ENCODE assay signal across 12 cellular contexts in the genomic region with DNA sequence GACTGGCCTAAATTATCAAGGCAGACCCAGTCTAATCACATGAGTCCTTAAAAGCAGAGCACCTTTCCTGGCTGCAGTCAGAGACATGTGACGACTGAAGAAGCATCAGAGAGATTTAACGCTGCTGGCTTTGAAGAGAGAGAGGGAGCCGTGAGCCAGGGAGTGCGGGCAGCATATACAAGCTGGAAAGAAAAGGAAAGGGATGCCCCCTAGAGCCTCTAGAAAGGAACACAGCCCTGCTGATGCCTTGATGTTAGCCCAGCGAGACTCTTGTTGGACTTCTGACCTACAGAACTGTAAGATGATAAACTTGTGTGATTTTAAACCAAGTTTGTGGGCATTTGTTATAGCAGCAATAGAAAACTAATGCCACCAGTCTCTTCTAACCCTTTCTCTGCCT. TPM values are rescaled to one million over a fixed set of nuclear protein-coding genes. Genes with fewer than 3 reads are reported as not detected.
DNase-seq lines count a peak whose midpoint lies in the region; ATAC-seq and TF ChIP-seq lines count a peak whose summit lies in the region.
"Had no signal": no experiment of that assay in that cellular context is flagged by ENCODE, and none has a peak within 500 bp of the region (broad histone marks: within the 10 kb centered on the region; RNA-seq: fewer than 3 reads in every experiment).

No MANE protein-coding gene starts in this region.

- H3K4me3 ChIP-seq in Caco-2 (ENCODE audit: low read depth, low read length) (no peak overlapping the region), H7 (ENCODE audit: insufficient read depth, low read depth, low read length) (no peak overlapping the region), hepatocyte (no peak overlapping the region)
- H3K4me3 ChIP-seq: skin epidermis had no signal

- no peaks in the 10 kb centered on the region for H3K27me3 ChIP-seq in Caco-2 (replicated peaks; ENCODE audit: control insufficient read depth, insufficient read depth, low read length)
- H3K27me3 ChIP-seq in H7 (ENCODE audit: control insufficient read depth, insufficient read depth, low read length): no peaks in the 10 kb centered on the region
- H3K27me3 ChIP-seq in hepatocyte: no peaks in the 10 kb centered on the region

- no peaks in the 10 kb centered on the region for H3K9me2 ChIP-seq in hepatocyte (replicated peaks; ENCODE audit: insufficient read depth)

- H3K4me3 Mint-ChIP-seq in Caco-2 (ENCODE audit: unreplicated experiment) (no peak overlapping the region), CD14-positive monocyte (no peak overlapping the region)
- H3K4me3 Mint-ChIP-seq: activated naive CD4-positive, alpha-beta T cell treated with anti-CD3 and anti-CD28 coated beads for 36 hours had no signal

- BruUV-seq in Caco-2 (replicated peaks; lab: Mats Ljungman, UMichigan): no TSS peak

- H3K36me3 ChIP-seq in Caco-2 (ENCODE audit: control insufficient read depth, insufficient read depth, low read length) (peaks cover 2% of the 10 kb centered on the region; the same call in 1 of the 2 replicates), H7 (replicated peaks; ENCODE audit: control insufficient read depth, insufficient read depth, low read length) (no peaks in the 10 kb centered on the region), hepatocyte (replicated peaks; ENCODE audit: insufficient read depth, low read depth) (no peaks in the 10 kb centered on the region)

- no peaks in the 10 kb centered on the region for H3K79me2 ChIP-seq in hepatocyte

- CTCF ChIA-PET in Caco-2 (lab: Charles Lee) (no interaction called here), RWPE1 (lab: Yijun Ruan, JAX) (no interaction called here)

- H3K9me3 ChIP-seq in Caco-2 (no peaks in the 10 kb centered on the region), hepatocyte (ENCODE audit: low read depth) (no peaks in the 10 kb centered on the region)

- H3K27me3 Mint-ChIP-seq in Caco-2 (ENCODE audit: insufficient read depth, unreplicated experiment) (no peaks in the 10 kb centered on the region), CD14-positive monocyte (ENCODE audit: low read depth in 3 of 3) (no peaks in the 10 kb centered on the region)

- WGBS in hepatocyte (ENCODE audit: low lambda C conversion rate, missing lambda C conversion rate): 85% methylated on average over 5 of the region's 5 CpGs

- TF ChIP-seq CTCF in Caco-2 (IDR thresholded peaks at IDR 0.05; ENCODE audit: insufficient read depth in 1 of 2, low read depth in 1 of 2, low read length in 1 of 2, severe bottlenecking in 1 of 2, unreplicated experiment in 1 of 2) (peak; percentile 13 to 18), RWPE1 (conservative IDR thresholded peaks at IDR 0.05; ENCODE audit: low read depth) (no peak), hepatocyte (IDR thresholded peaks at IDR 0.05; ENCODE audit: poor library complexity) (no peak), CD14-positive monocyte (IDR thresholded peaks at IDR 0.05) (no peak)

- H3K36me3 Mint-ChIP-seq in Caco-2 (ENCODE audit: insufficient read depth, unreplicated experiment) (peaks cover 19% of the 10 kb centered on the region), CD14-positive monocyte (peaks cover 63 to 85% of the 10 kb centered on the region in 2 donors)

- ATAC-seq in HG03097 (IDR thresholded peaks at IDR 0.05; ENCODE audit: low FRiP score, unreplicated experiment): no peak
- ATAC-seq in GM21529 (IDR thresholded peaks at IDR 0.05; ENCODE audit: unreplicated experiment): no peak
- no peak for ATAC-seq in GM19452 (IDR thresholded peaks at IDR 0.05; ENCODE audit: unreplicated experiment)
- ATAC-seq: stimulated activated naive CD8-positive, alpha-beta T cell treated with anti-CD3 and anti-CD28 coated beads, Interleukin-15, Interleukin-2, amounts not matched to agents 100 U/mL and 50 U/mL, for 24 hours had no signal

- intact Hi-C loops in Caco-2 (cut with micrococcal nuclease; ENCODE audit: unreplicated experiment): loop anchor here (1.0 kb wide), 1 partner anchor 246 kb away; no protein-coding TSS in a partner anchor
- intact Hi-C loops in CD14-positive monocyte (cut with micrococcal nuclease): no loop called here

- no peaks in the 10 kb centered on the region for H3K4me1 Mint-ChIP-seq in Caco-2 (ENCODE audit: low read depth, unreplicated experiment)
- no peaks in the 10 kb centered on the region for H3K4me1 Mint-ChIP-seq in CD14-positive monocyte

- no peaks in the 10 kb centered on the region for H3K4me1 ChIP-seq in Caco-2
- H3K4me1 ChIP-seq in hepatocyte (ENCODE audit: insufficient read depth): no peaks in the 10 kb centered on the region

- H3K9me3 Mint-ChIP-seq in Caco-2 (ENCODE audit: unreplicated experiment) (no peaks in the 10 kb centered on the region), CD14-positive monocyte (no peaks in the 10 kb centered on the region)
- H3K9me3 Mint-ChIP-seq: activated naive CD4-positive, alpha-beta T cell treated with anti-CD3 and anti-CD28 coated beads for 36 hours had no signal

- DNase-seq in Caco-2: peak in 1 of 2 experiments; percentile 25
- peak; percentile 28 for DNase-seq in H7
- peak; percentile 2 for DNase-seq in RWPE1 (ENCODE audit: low spot score)
- peak; percentile 12 for DNase-seq in hepatocyte (ENCODE audit: low spot score)
- DNase-seq in CD14-positive monocyte (ENCODE audit: low spot score): no peak
- DNase-seq: activated naive CD4-positive, alpha-beta T cell treated with anti-CD3 and anti-CD28 coated beads for 36 hours; mammary epithelial cell; stimulated activated naive CD8-positive, alpha-beta T cell treated with anti-CD3 and anti-CD28 coated beads, Interleukin-15, Interleukin-2, amounts not matched to agents 100 U/mL and 50 U/mL, for 24 hours had no signal

- POLR2A ChIA-PET in Caco-2 (lab: Charles Lee) (no interaction called here), RWPE1 (lab: Yijun Ruan, JAX; ENCODE audit: low non-redundant PET) (no interaction called here)

- H3K27ac ChIP-seq in RWPE1: no peak overlapping the region
- no peak overlapping the region for H3K27ac ChIP-seq in hepatocyte
- H3K27ac ChIP-seq: skin epidermis had no signal

- H4K20me1 ChIP-seq in hepatocyte (ENCODE audit: insufficient read depth, poor library complexity, severe bottlenecking): no peaks in the 10 kb centered on the region

- no peak overlapping the region for H3K4me2 ChIP-seq in hepatocyte

- no peak overlapping the region for H2AFZ ChIP-seq in hepatocyte

- H3K27ac Mint-ChIP-seq in Caco-2 (ENCODE audit: unreplicated experiment): no peak overlapping the region
- H3K27ac Mint-ChIP-seq in CD14-positive monocyte: peak overlapping the region in 1 of 7 donors; percentile 28
- H3K27ac Mint-ChIP-seq: activated naive CD4-positive, alpha-beta T cell treated with anti-CD3 and anti-CD28 coated beads for 36 hours had no signal

RNA-seq across cellular contexts. Expression of a gene that starts 58.1 kb away (rescaled TPM):
- total RNA-seq in Caco-2 (2022) (15.3 and 16.1 TPM in 2 replicates), hepatocyte (24.1 and 25.1 TPM in 2 replicates)
- 10.5 and 11.6 TPM in 2 replicates for total RNA-seq in H7 (2014; rRNA removed; shearing (Covaris generic))
- polyA plus RNA-seq in hepatocyte (5.1 and 8.7 TPM in 2 replicates), CD14-positive monocyte (1 to 10 TPM; 3.5 to 3.8 TPM)

RNA-seq across cellular contexts. Expression of a gene that starts 58.3 kb away (rescaled TPM):
- total RNA-seq in Caco-2 (2022): 7.5 and 8.3 TPM in 2 replicates
- total RNA-seq in H7 (2014; rRNA removed; shearing (Covaris generic)): 4.8 and 5.1 TPM in 2 replicates
- 4.3 and 7.0 TPM in 2 replicates for total RNA-seq in hepatocyte
- 2.8 and 3.1 TPM in 2 replicates for polyA plus RNA-seq in hepatocyte
- 1 to 10 TPM; 3.8 to 5.7 TPM for polyA plus RNA-seq in CD14-positive monocyte

RNA-seq across cellular contexts. Expression of a gene that starts 59.7 kb away (rescaled TPM):
- total RNA-seq in Caco-2 (2022) (36.8 and 38.9 TPM in 2 replicates), hepatocyte (13.9 and 14.1 TPM in 2 replicates)
- 17.4 and 17.9 TPM in 2 replicates for total RNA-seq in H7 (2014; rRNA removed; shearing (Covaris generic))
- polyA plus RNA-seq in hepatocyte (4.4 TPM in 2 replicates), CD14-positive monocyte (10 to 100 TPM; 10.7 to 15.7 TPM)

Comparison
In these comparisons a context has a peak if more than half of its experiments do, and no peak if none do; other contexts are left out.
1. CTCF ChIP-seq: peak in Caco-2 (2 of 2); none in RWPE1 (single experiment), hepatocyte (single experiment) and CD14-positive monocyte (single experiment).